8 cellular contexts compared by ENCODE assay signal in genomic region chr10:103969436-103969835, GRCh38. TPM values are rescaled to one million over a fixed set of nuclear protein-coding genes. Genes with fewer than 3 reads are reported as not detected.
DNase-seq lines count a peak whose midpoint lies in the region; ATAC-seq and TF ChIP-seq lines count a peak whose summit lies in the region.

No MANE protein-coding gene starts in this region.

- no peak overlapping the region for H3K27ac Mint-ChIP-seq in GM23338

- no peaks in the 10 kb centered on the region for H4K20me1 ChIP-seq in GM23338 (replicated peaks; ENCODE audit: insufficient read depth)
- H4K20me1 ChIP-seq in SU-DHL-6 (ENCODE audit: low read depth, low read length) = peaks cover 17% of the 10 kb centered on the region

- no peaks in the 10 kb centered on the region for H3K36me3 ChIP-seq in GM23338 (ENCODE audit: insufficient read depth)
- no peaks in the 10 kb centered on the region for H3K36me3 ChIP-seq in SU-DHL-6 (ENCODE audit: low read length)
- no peaks in the 10 kb centered on the region for H3K36me3 ChIP-seq in skeletal muscle tissue (ENCODE audit: control insufficient read depth in 3 of 3, insufficient read depth in 3 of 3, low read length in 3 of 3)

- peaks cover 20% of the 10 kb centered on the region for H3K4me1 ChIP-seq in GM23338 (ENCODE audit: insufficient read depth)
- H3K4me1 ChIP-seq in skeletal muscle tissue (ENCODE audit: control insufficient read depth in 3 of 3, insufficient read depth in 3 of 3, low read length in 3 of 3) = peaks cover 14 to 23% (median 15%) of the 10 kb centered on the region in 3 donors

- H3K27me3 ChIP-seq in GM23338 (ENCODE audit: insufficient read depth) = peaks cover 12% of the 10 kb centered on the region
- H3K27me3 ChIP-seq in SU-DHL-6 (ENCODE audit: low read length) = no peaks in the 10 kb centered on the region
- no peaks in the 10 kb centered on the region for H3K27me3 ChIP-seq in skeletal muscle tissue (ENCODE audit: control insufficient read depth in 3 of 3, insufficient read depth in 3 of 3, low read length in 3 of 3)

- no peaks in the 10 kb centered on the region for H3K9me3 Mint-ChIP-seq in GM23338

- H2AFZ ChIP-seq in GM23338 = no peak overlapping the region
- no peak overlapping the region for H2AFZ ChIP-seq in SU-DHL-6 (ENCODE audit: low read depth, low read length, severe bottlenecking)

- no peak for TF ChIP-seq CTCF in GM23338 (conservative IDR thresholded peaks at IDR 0.05; ENCODE audit: low read depth in 2 of 2)
- no peak for TF ChIP-seq CTCF in SU-DHL-6 (IDR thresholded peaks at IDR 0.05; ENCODE audit: insufficient read depth, low read length, poor library complexity, severe bottlenecking)
- TF ChIP-seq CTCF in fibroblast of villous mesenchyme (IDR thresholded peaks at IDR 0.05; ENCODE audit: insufficient read depth, low read depth, low read length) = no peak

- H3K4me3 ChIP-seq in GM23338 (peak overlapping the region; percentile 20; the same call in 1 of the 2 replicates), SU-DHL-6 (ENCODE audit: insufficient read depth, low read length, poor library complexity, severe bottlenecking) (peak overlapping the region; percentile 89), fibroblast of villous mesenchyme (ENCODE audit: low read depth, low read length) (peak overlapping the region; percentile 91), skeletal muscle tissue (ENCODE audit: low read length in 3 of 3) (peak overlapping the region; percentile 95 to 98 (median 98))

- H3K4me2 ChIP-seq in GM23338 (0 out of 2 replicates have a peak overlapping the region, but pooled peaks have one; percentile 81), SU-DHL-6 (ENCODE audit: low read depth, low read length, poor library complexity, severe bottlenecking) (peak overlapping the region; percentile 89)

- H3K9ac ChIP-seq in SU-DHL-6 (ENCODE audit: low read length) = peak overlapping the region; percentile 84
- peak overlapping the region; percentile 13 to 75 (median 63) for H3K9ac ChIP-seq in skeletal muscle tissue (ENCODE audit: low read depth in 1 of 3, low read length in 3 of 3)

- H3K9me3 ChIP-seq in SU-DHL-6 (ENCODE audit: insufficient read depth, low read length) = no peaks in the 10 kb centered on the region
- no peaks in the 10 kb centered on the region for H3K9me3 ChIP-seq in skeletal muscle tissue (ENCODE audit: control insufficient read depth in 3 of 3, low read length in 3 of 3)

- peaks cover 18% of the 10 kb centered on the region for H3K27me3 Mint-ChIP-seq in GM23338 (ENCODE audit: insufficient read depth, low read depth, poor library complexity)

- H3F3A ChIP-seq in GM23338 (replicated peaks; ENCODE audit: low read depth) (0 out of 2 replicates have a peak, but pooled peaks cover 4% of the 10 kb centered on the region), SU-DHL-6 (ENCODE audit: insufficient read depth) (peaks cover 19% of the 10 kb centered on the region; the same call in 1 of the 2 replicates)

- no peaks in the 10 kb centered on the region for H3K36me3 Mint-ChIP-seq in GM23338 (ENCODE audit: low read depth)

- peak overlapping the region; percentile 33 for H3K4me3 Mint-ChIP-seq in GM23338

- H3K4me1 Mint-ChIP-seq in GM23338 = peaks cover 24% of the 10 kb centered on the region

- ATAC-seq in GM23338 = no peak
- ATAC-seq in GM19328 (IDR thresholded peaks at IDR 0.05; ENCODE audit: unreplicated experiment) = no peak

- DNase-seq in GM23338 (ENCODE audit: low spot score) = no peak
- DNase-seq in fibroblast of villous mesenchyme (ENCODE audit: low read depth) = no peak
- no peak for DNase-seq in putamen (ENCODE audit: low spot score)
- DNase-seq in NCI-H446 treated with DMSO at 0.1 percent for 48 hours (lab: John Stamatoyannopoulos, UW) = no peak
- no peak for DNase-seq in amniotic stem cell (lab: John Stamatoyannopoulos, UW)

- H3K27ac ChIP-seq in GM23338 (ENCODE audit: low read depth) = no peak overlapping the region
- H3K27ac ChIP-seq in SU-DHL-6 (ENCODE audit: low read depth, low read length) = no peak overlapping the region
- H3K27ac ChIP-seq in skeletal muscle tissue (ENCODE audit: low read depth, low read length) = no peak overlapping the region

- H3K9me2 ChIP-seq in GM23338 (ENCODE audit: insufficient read depth) (no peaks in the 10 kb centered on the region), SU-DHL-6 (replicated peaks; ENCODE audit: insufficient read depth, low read length) (no peaks in the 10 kb centered on the region)

- H3K79me2 ChIP-seq in GM23338 (replicated peaks; ENCODE audit: insufficient read depth) (peaks cover 41% of the 10 kb centered on the region), SU-DHL-6 (ENCODE audit: insufficient read depth, low read length) (peaks cover 68% of the 10 kb centered on the region)

TF ChIP-seq in GM23338, 12 proteins besides CTCF, POLR2A, EP300 and RAD21 (continues in another document):
- TF ChIP-seq ZNF114 (CRISPR knock-in tag; IDR thresholded peaks at IDR 0.05) (no peak), NANOG (IDR thresholded peaks at IDR 0.05; ENCODE audit: borderline replicate concordance) (no peak), ETS1 (IDR thresholded peaks at IDR 0.05) (no peak), POLR2AphosphoS5 (IDR thresholded peaks at IDR 0.05; ENCODE audit: low read depth) (no peak), REST (IDR thresholded peaks at IDR 0.05; ENCODE audit: unreplicated experiment) (no peak), EZH2phosphoT487 (IDR thresholded peaks at IDR 0.05; ENCODE audit: unreplicated experiment) (no peak), CREB1 (CRISPR knock-in tag; IDR thresholded peaks at IDR 0.05; ENCODE audit: low read depth) (no peak), STAT1 (IDR thresholded peaks at IDR 0.05; ENCODE audit: unreplicated experiment) (no peak), EZH2 (IDR thresholded peaks at IDR 0.05; ENCODE audit: low read depth, unreplicated experiment) (no peak), ZNF331 (CRISPR knock-in tag; IDR thresholded peaks at IDR 0.05; ENCODE audit: low read depth) (no peak)

RNA-seq across cellular contexts. Expression of gene SLK, which starts 2.5 kb away (rescaled TPM):
- total RNA-seq in GM23338 (2014; rRNA removed; shearing (Covaris generic)) = 21.5 and 25.8 TPM in 2 replicates
- polyA plus RNA-seq in GM23338 (2016; fragmentation: Nextera tagmentation; extraction: Ambion mirVana) = 7.1 and 8.4 TPM in 2 replicates
- total RNA-seq in fibroblast of villous mesenchyme (48.8 and 52.2 TPM in 2 replicates), skeletal muscle tissue (30.3 TPM)

RNA-seq across cellular contexts. Expression of gene STN1, which starts 51.5 kb away (rescaled TPM):
- 11.3 and 13.9 TPM in 2 replicates for total RNA-seq in GM23338 (2014; rRNA removed; shearing (Covaris generic))
- polyA plus RNA-seq in GM23338 (2016; fragmentation: Nextera tagmentation; extraction: Ambion mirVana) = 6.7 and 7.2 TPM in 2 replicates
- total RNA-seq in fibroblast of villous mesenchyme (23.3 and 29.3 TPM in 2 replicates), skeletal muscle tissue (20.9 TPM)

Comparison
In these comparisons a context has a peak if more than half of its experiments do, and no peak if none do; other contexts are left out.
1. H3K4me3 ChIP-seq: peak in every context shown above with its lines; median percentile 98 in skeletal muscle tissue; 91 in fibroblast of villous mesenchyme; 89 in SU-DHL-6; 20 in GM23338.